ENCODE assay signal across 28 cellular contexts in genomic region chr3:67578416-67578815, GRCh38.
DNase-seq lines count a peak whose midpoint lies in the region; FAIRE-seq and TF ChIP-seq lines count a peak whose summit lies in the region.
"Had no signal": no experiment of that assay in that cellular context is flagged by ENCODE, and none has a peak within 500 bp of the region (broad histone marks: within the 10 kb centered on the region; RNA-seq: fewer than 3 reads in every experiment).

No MANE protein-coding gene starts in this region.

- H3K27me3 ChIP-seq in H9 (ENCODE audit: insufficient read depth, low read length): no peaks in the 10 kb centered on the region
- no peaks in the 10 kb centered on the region for H3K27me3 ChIP-seq in neural progenitor cell
- H3K27me3 ChIP-seq: BE2C, dorsolateral prefrontal cortex, right atrium auricular region, suprapubic skin, upper lobe of right lung had no signal

- no peaks in the 10 kb centered on the region for H3F3A ChIP-seq in neural progenitor cell (ENCODE audit: low read depth)

- no peak overlapping the region for H2BK5ac ChIP-seq in H9 (ENCODE audit: insufficient read length, low read length)

- no peak overlapping the region for H3K4me3 Mint-ChIP-seq in H9
- H3K4me3 Mint-ChIP-seq in chondrocyte (ENCODE audit: unreplicated experiment): no peak overlapping the region
- no peak overlapping the region for H3K4me3 Mint-ChIP-seq in neural progenitor cell
- H3K4me3 Mint-ChIP-seq: activated CD8-positive, alpha-beta memory T cell treated with anti-CD3 and anti-CD28 coated beads, Interleukin-2, amount 10 ng/mL, durations not matched to agents 7 days and 5 days; activated T-cell treated with anti-CD3 and anti-CD28 coated beads, Interleukin-2, amount 50 U/mL, for 4 hours; nephron had no signal

- no peak overlapping the region for H2AK5ac ChIP-seq in H9 (ENCODE audit: insufficient read length, low read length)

- H3K4me1 Mint-ChIP-seq in H9: peaks cover 5 to 9% of the 10 kb centered on the region in 2 experiments
- H3K4me1 Mint-ChIP-seq in chondrocyte (ENCODE audit: low read depth): peaks cover 6% of the 10 kb centered on the region
- peaks cover 14% of the 10 kb centered on the region for H3K4me1 Mint-ChIP-seq in neural progenitor cell
- H3K4me1 Mint-ChIP-seq: activated CD8-positive, alpha-beta memory T cell treated with anti-CD3 and anti-CD28 coated beads, Interleukin-2, amount 10 ng/mL, durations not matched to agents 7 days and 5 days had no signal

- H2BK120ac ChIP-seq in H9 (ENCODE audit: low read depth, low read length, poor library complexity, severe bottlenecking): no peak overlapping the region

- H3K79me2 ChIP-seq in H9 (ENCODE audit: insufficient read depth, low read length): no peaks in the 10 kb centered on the region; the same call in 1 of the 2 replicates
- no peaks in the 10 kb centered on the region for H3K79me2 ChIP-seq in neural progenitor cell (ENCODE audit: low read depth)

- no peaks in the 10 kb centered on the region for H3K79me1 ChIP-seq in H9 (ENCODE audit: insufficient read depth, low read depth, low read length, poor library complexity, severe bottlenecking)

- no peaks in the 10 kb centered on the region for H3K27me3 Mint-ChIP-seq in H9 (ENCODE audit: low read depth)
- no peaks in the 10 kb centered on the region for H3K27me3 Mint-ChIP-seq in chondrocyte (ENCODE audit: low read depth)
- no peaks in the 10 kb centered on the region for H3K27me3 Mint-ChIP-seq in neural progenitor cell (ENCODE audit: insufficient read depth, low read depth)
- H3K27me3 Mint-ChIP-seq: activated CD8-positive, alpha-beta memory T cell treated with anti-CD3 and anti-CD28 coated beads, Interleukin-2, amount 10 ng/mL, durations not matched to agents 7 days and 5 days had no signal

- H3K9ac ChIP-seq in H9 (ENCODE audit: extremely low read depth, insufficient read length, low read length) (no peak overlapping the region), neural progenitor cell (no peak overlapping the region)

- FAIRE-seq in D721Med (lab: Jason Lieb, UNC): no peak
- FAIRE-seq: GM12892 had no signal

- H4K20me1 ChIP-seq in H9 (ENCODE audit: control insufficient read depth, insufficient read depth, insufficient read length) (no peaks in the 10 kb centered on the region), neural progenitor cell (ENCODE audit: low read depth) (peaks cover 4% of the 10 kb centered on the region)

- TF ChIP-seq CTCF in H9 (conservative IDR thresholded peaks at IDR 0.05) (no peak), chondrocyte (IDR thresholded peaks at IDR 0.05) (no peak), neural progenitor cell (IDR thresholded peaks at IDR 0.05) (no peak), D721Med (IDR thresholded peaks at IDR 0.05; ENCODE audit: insufficient read depth, missing control alignments) (no peak)

- no peak overlapping the region for H2BK20ac ChIP-seq in H9 (ENCODE audit: low read depth, low read length, poor library complexity, severe bottlenecking)

- H3K4me2 ChIP-seq in H9 (ENCODE audit: insufficient read depth, insufficient read length, low read length): no peak overlapping the region
- H3K4me2 ChIP-seq in neural progenitor cell: no peak overlapping the region

- H3K14ac ChIP-seq in H9 (ENCODE audit: insufficient read depth, low read length): no peak overlapping the region

- H3K27ac ChIP-seq in H9 (ENCODE audit: insufficient read length, low read depth, low read length): no peak overlapping the region
- no peak overlapping the region for H3K27ac ChIP-seq in neural progenitor cell
- H3K27ac ChIP-seq: dorsolateral prefrontal cortex, epithelial cell of prostate, right atrium auricular region, suprapubic skin, upper lobe of right lung had no signal

- H4K91ac ChIP-seq in H9 (ENCODE audit: insufficient read length, low read depth, low read length): no peak overlapping the region

- H3T11ph ChIP-seq in H9 (ENCODE audit: low read length): no peak overlapping the region

- H3K4ac ChIP-seq in H9 (ENCODE audit: low read depth, low read length): no peak overlapping the region

- peak overlapping the region in 2 of 3 experiments; percentile 12 to 80; a peak in 3 of 7 replicates for H3K27ac Mint-ChIP-seq in H9
- H3K27ac Mint-ChIP-seq in chondrocyte (ENCODE audit: unreplicated experiment): peak overlapping the region; percentile 65
- peak overlapping the region; percentile 82 for H3K27ac Mint-ChIP-seq in neural progenitor cell
- H3K27ac Mint-ChIP-seq: activated CD8-positive, alpha-beta memory T cell treated with anti-CD3 and anti-CD28 coated beads, Interleukin-2, amount 10 ng/mL, durations not matched to agents 7 days and 5 days had no signal

- H3K4me1 ChIP-seq in H9 (ENCODE audit: insufficient read depth, low read length): no peaks in the 10 kb centered on the region
- H3K4me1 ChIP-seq in neural progenitor cell: peaks cover 8% of the 10 kb centered on the region
- H3K4me1 ChIP-seq: BE2C, right atrium auricular region, suprapubic skin, upper lobe of right lung had no signal

- DNase-seq in H9: no peak
- no peak for DNase-seq in chondrocyte (ENCODE audit: low spot score)
- peak; percentile 2 for DNase-seq in iPS DF 4.7 (ENCODE audit: extremely low read depth, low spot score)
- peak; percentile 16 for DNase-seq in neural progenitor cell (ENCODE audit: low spot score)
- DNase-seq in NCI-H2081 treated with DMSO at 0.1 percent for 48 hours (lab: John Stamatoyannopoulos, UW): no peak
- no peak for DNase-seq in D341Med (ENCODE audit: low spot score)
- no peak for DNase-seq in SW480 (ENCODE audit: low spot score)
- no peak for DNase-seq in D721Med (ENCODE audit: insufficient read length, low spot score)
- DNase-seq: activated CD4-positive, CD25-positive, alpha-beta regulatory T cell; activated CD8-positive, alpha-beta memory T cell treated with anti-CD3 and anti-CD28 coated beads, Interleukin-2, amount 10 ng/mL, durations not matched to agents 7 days and 5 days; activated gamma-delta T cell treated with Interleukin-2 at 50 U/mL for 16 hours; activated T-cell treated with anti-CD3 and anti-CD28 coated beads, Interleukin-2, amount 50 U/mL, for 4 hours; BE2C; cerebellar nuclear complex; DMS153; dorsolateral prefrontal cortex; IMR-90; mammary epithelial cell; NCI-H1436 treated with DMSO at 0.1 percent for 48 hours; NCI-H446 treated with DMSO at 0.1 percent for 48 hours; small intestine; stimulated activated naive CD4-positive, alpha-beta T cell; upper lobe of right lung had no signal

- H3K18ac ChIP-seq in H9 (ENCODE audit: insufficient read length, low read depth, low read length): no peak overlapping the region

- H3K4me3 ChIP-seq in neural progenitor cell: no peak overlapping the region
- H3K4me3 ChIP-seq: dorsolateral prefrontal cortex, right atrium auricular region, suprapubic skin, upper lobe of right lung had no signal

- H3K23ac ChIP-seq in H9 (ENCODE audit: insufficient read length, low read depth, low read length): no peak overlapping the region

- H3K9me3 Mint-ChIP-seq in H9 (peaks cover 0 to 5% of the 10 kb centered on the region in 2 experiments; a peak in 1 of 5 replicates), chondrocyte (ENCODE audit: low read depth) (peaks cover 3% of the 10 kb centered on the region), neural progenitor cell (no peaks in the 10 kb centered on the region)

- H4K5ac ChIP-seq in H9 (ENCODE audit: insufficient read length, low read depth, low read length): no peak overlapping the region

- H3K36me3 Mint-ChIP-seq in H9 (ENCODE audit: insufficient read depth in 1 of 3, low read depth in 3 of 3) (peaks cover 5 to 11% (median 9%) of the 10 kb centered on the region in 3 experiments), chondrocyte (ENCODE audit: low read depth) (peaks cover 4% of the 10 kb centered on the region), neural progenitor cell (peaks cover 6% of the 10 kb centered on the region)

- WGBS in H9 (ENCODE audit: extremely low coverage, insufficient read length, low lambda C conversion rate): no CpG with 5 or more reads among the region's 5 CpGs

- H2BK12ac ChIP-seq in H9 (ENCODE audit: insufficient read length, low read depth, low read length): no peak overlapping the region

- H3K23me2 ChIP-seq in H9 (ENCODE audit: insufficient read length, low read depth, low read length, poor library complexity, severe bottlenecking): no peaks in the 10 kb centered on the region

- no peaks in the 10 kb centered on the region for H3K9me3 ChIP-seq in H9 (ENCODE audit: control insufficient read depth, low read depth, low read length)
- H3K9me3 ChIP-seq in neural progenitor cell (ENCODE audit: low read depth): no peaks in the 10 kb centered on the region
- H3K9me3 ChIP-seq: BE2C, right atrium auricular region, suprapubic skin, upper lobe of right lung had no signal

- no peak overlapping the region for H3K56ac ChIP-seq in H9 (ENCODE audit: insufficient read length, low read depth, low read length)

- no peak overlapping the region for H4K8ac ChIP-seq in H9 (replicated peaks; ENCODE audit: insufficient read length, low read depth, low read length)

- H2AFZ ChIP-seq in H9 (ENCODE audit: low read length): no peak overlapping the region
- no peak overlapping the region for H2AFZ ChIP-seq in neural progenitor cell (replicated peaks)

- H3K36me3 ChIP-seq in neural progenitor cell: peaks cover 3% of the 10 kb centered on the region
- H3K36me3 ChIP-seq: BE2C, right atrium auricular region, suprapubic skin, upper lobe of right lung had no signal

- no peak overlapping the region for H2BK15ac ChIP-seq in H9 (ENCODE audit: low read depth, low read length)

Comparison
In these comparisons a context has a peak if more than half of its experiments do, and no peak if none do; other contexts are left out.
1. DNase-seq: peak in iPS DF 4.7 (single experiment) and neural progenitor cell (single experiment); none in H9 (single experiment), chondrocyte (single experiment), NCI-H2081 treated with DMSO at 0.1 percent for 48 hours (single experiment), D341Med (single experiment), SW480 (single experiment) and D721Med (single experiment).
2. Peak in every context shown above with its lines, with median percentiles within 50 percentile points of each other: H3K27ac Mint-ChIP-seq.